ENCODE assay signal across 11 cellular contexts in the genomic region with DNA sequence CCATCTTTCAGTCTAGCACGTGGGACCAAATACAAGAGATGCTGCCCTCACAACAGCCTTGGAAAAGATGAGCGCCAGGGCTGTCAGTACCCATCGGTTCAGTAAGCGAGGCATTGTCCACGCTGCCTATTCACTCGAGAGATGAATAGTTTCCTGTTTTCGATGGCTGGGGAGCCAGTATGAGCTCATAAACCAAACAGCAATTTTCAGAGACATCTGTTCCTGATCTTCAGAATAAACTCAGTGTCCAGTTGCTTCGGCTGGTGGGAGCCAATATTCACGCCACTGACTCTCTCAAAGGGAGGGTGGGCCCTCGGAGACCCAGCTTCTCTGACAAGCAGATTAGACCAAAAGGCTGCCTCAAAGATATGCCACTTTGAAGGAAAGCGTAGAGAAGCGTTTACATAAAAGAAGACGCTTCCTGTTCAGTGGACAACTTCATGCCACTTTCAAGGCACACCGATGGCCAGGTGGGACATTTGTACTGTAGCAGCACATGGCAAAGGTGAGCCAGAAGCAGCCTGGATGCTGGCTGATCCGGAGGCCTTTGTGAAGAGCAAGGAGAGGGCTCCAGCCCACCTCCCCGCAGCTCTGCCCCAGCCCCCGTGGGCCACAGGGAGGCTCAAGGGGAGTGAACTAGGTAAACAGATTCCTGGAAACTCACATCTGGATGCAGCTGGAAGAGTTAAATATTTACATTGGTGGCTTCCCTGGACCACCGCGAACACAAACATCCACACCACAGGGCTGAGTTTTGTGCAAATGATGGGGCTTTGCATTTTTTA. TPM values are rescaled to one million over a fixed set of nuclear protein-coding genes. Genes with fewer than 3 reads are reported as not detected.
A peak's percentile ranks its signal among the peaks of the same experiment; 100 is the strongest.
DNase-seq lines count a peak whose midpoint lies in the region; ATAC-seq and TF ChIP-seq lines count a peak whose summit lies in the region.
"Had no signal": no experiment of that assay in that cellular context is flagged by ENCODE, and none has a peak within 500 bp of the region (broad histone marks: within the 10 kb centered on the region; RNA-seq: fewer than 3 reads in every experiment).

No MANE protein-coding gene starts in this region.

- peak overlapping the region; percentile 94 for H3K27ac Mint-ChIP-seq in osteocyte (ENCODE audit: unreplicated experiment)
- H3K27ac Mint-ChIP-seq: GM23338 had no signal

- peak overlapping the region; percentile 56 for H3K4me3 Mint-ChIP-seq in osteocyte (ENCODE audit: unreplicated experiment)
- H3K4me3 Mint-ChIP-seq: GM23338 had no signal

- ATAC-seq in GM21528 (IDR thresholded peaks at IDR 0.05; ENCODE audit: low FRiP score, unreplicated experiment) = no peak
- no peak for ATAC-seq in HG02759 (IDR thresholded peaks at IDR 0.05; ENCODE audit: unreplicated experiment)
- ATAC-seq: GM23338, left colon had no signal

- DNase-seq in Ammon's horn (ENCODE audit: low spot score) (peak; percentile 82), SJCRH30 (peak; percentile 15 to 63), fibroblast of the conjunctiva (ENCODE audit: low read depth) (peak; percentile 60), osteocyte (ENCODE audit: extremely low spot score, unreplicated experiment) (no peak), ovary (no peak), SW 1271 (lab: John Stamatoyannopoulos, UW) (no peak)
- DNase-seq: left colon, SIG-M5 had no signal

- intact Hi-C loops in ovary (cut with DNase I) = no loop called here

- no peak for TF ChIP-seq CTCF in osteocyte (IDR thresholded peaks at IDR 0.05)
- TF ChIP-seq CTCF in ovary (IDR thresholded peaks at IDR 0.05) = no peak

- H3K4me3 ChIP-seq in SJCRH30 = no peak overlapping the region
- H3K4me3 ChIP-seq in ovary = no peak overlapping the region
- H3K4me3 ChIP-seq: GM23338 had no signal

- H3K27ac ChIP-seq in SJCRH30 = peak overlapping the region; percentile 93
- no peak overlapping the region for H3K27ac ChIP-seq in ovary

- WGBS in ovary, 3 donors = 29 to 46% (median 43%) methylated on average over 19 of the region's 19 CpGs

- no peaks in the 10 kb centered on the region for H3K27me3 ChIP-seq in SJCRH30
- H3K27me3 ChIP-seq in ovary = no peaks in the 10 kb centered on the region

- H3K36me3 ChIP-seq in SJCRH30 = peaks cover 27% of the 10 kb centered on the region
- no peaks in the 10 kb centered on the region for H3K36me3 ChIP-seq in ovary

- no peaks in the 10 kb centered on the region for H3K9me3 Mint-ChIP-seq in osteocyte (ENCODE audit: unreplicated experiment)
- H3K9me3 Mint-ChIP-seq: GM23338 had no signal

- TF ChIP-seq EP300 in ovary (IDR thresholded peaks at IDR 0.05) = no peak

- no peaks in the 10 kb centered on the region for H3K27me3 Mint-ChIP-seq in osteocyte (ENCODE audit: unreplicated experiment)

- H3K4me1 ChIP-seq in SJCRH30 (peaks cover 36% of the 10 kb centered on the region), ovary (ENCODE audit: insufficient read depth) (peaks cover 24% of the 10 kb centered on the region)

- H3K9me3 ChIP-seq in SJCRH30 (replicated peaks) (no peaks in the 10 kb centered on the region), ovary (no peaks in the 10 kb centered on the region)

- H3K36me3 Mint-ChIP-seq in osteocyte (ENCODE audit: unreplicated experiment) = peaks cover 27% of the 10 kb centered on the region

- H3K4me1 Mint-ChIP-seq in osteocyte (ENCODE audit: unreplicated experiment) = peaks cover 69% of the 10 kb centered on the region

- TF ChIP-seq POLR2A in ovary (IDR thresholded peaks at IDR 0.05) = no peak

RNA-seq across cellular contexts. Expression of gene TIMM22, which starts 6.0 kb away (rescaled TPM):
- 15.6 and 17.4 TPM in 2 replicates for total RNA-seq in SJCRH30 (2014; rRNA removed; shearing (Covaris generic))
- total RNA-seq in osteocyte (12.6 and 12.8 TPM in 2 replicates), ovary (10 to 100 TPM in 6 of 7 donors, 1 to 10 TPM in 1; 7.9 to 15.1 (median 11.3) TPM)
- polyA plus RNA-seq in ovary = 10 to 100 TPM in 1 of 2 donors, 1 to 10 TPM in 1; 8.9 to 12.6 TPM

RNA-seq across cellular contexts. Expression of gene NXN, which starts 23.4 kb away (rescaled TPM):
- 32.8 and 35.2 TPM in 2 replicates for total RNA-seq in SJCRH30 (2014; rRNA removed; shearing (Covaris generic))
- total RNA-seq in osteocyte (123 and 131 TPM in 2 replicates), ovary (10 to 100 TPM in 6 of 7 donors, 1 to 10 TPM in 1; 5.5 to 34.8 (median 28.4) TPM)
- 10 to 100 TPM; 24.3 to 29.9 TPM for polyA plus RNA-seq in ovary

Comparison
In these comparisons a context has a peak if more than half of its experiments do, and no peak if none do; other contexts are left out.
1. DNase-seq: peak in Ammon's horn (single experiment), SJCRH30 (2 of 2) and fibroblast of the conjunctiva (single experiment); none in osteocyte (single experiment), ovary (0 of 5) and SW 1271 (0 of 2).